In genomic region chr3:177517906-177518305, GRCh38 we compare ENCODE assay signal across 19 cellular contexts.
"Had no signal": no experiment of that assay in that cellular context is flagged by ENCODE, and none has a peak within 500 bp of the region (broad histone marks: within the 10 kb centered on the region; RNA-seq: fewer than 3 reads in every experiment).

No MANE protein-coding gene starts in this region.

- H3K36me3 Mint-ChIP-seq: naive thymus-derived CD8-positive, alpha-beta T cell had no signal

- H3K27ac ChIP-seq: colonic mucosa, foreskin keratinocyte, left ventricle myocardium inferior, lower lobe of right lung, pancreas had no signal

- H3K9me3 ChIP-seq: colonic mucosa, left ventricle myocardium inferior, lower lobe of right lung, pancreas had no signal

- H3K4me3 Mint-ChIP-seq: naive thymus-derived CD8-positive, alpha-beta T cell; neural crest cell had no signal

- DNase-seq: cerebellar nuclear complex; colonic mucosa; dermis blood vessel endothelial cell; foreskin keratinocyte; head of caudate nucleus; kidney; left cardiac atrium; left ventricle myocardium inferior; lower lobe of right lung; naive thymus-derived CD8-positive, alpha-beta T cell; occipital lobe; pancreas; right cardiac atrium; small intestine; stimulated activated CD4-positive, alpha-beta T cell treated with anti-CD3 and anti-CD28 coated beads, Interleukin-12 subunit alpha, Interleukin-12 subunit beta, amount 100 ng/mL, for 4 hours; stimulated activated naive CD4-positive, alpha-beta T cell treated with Interleukin-2 at 50 U/mL for 16 hours had no signal

- H3K36me3 ChIP-seq: colonic mucosa, left ventricle myocardium inferior, lower lobe of right lung, pancreas had no signal

- H3K9me3 Mint-ChIP-seq: naive thymus-derived CD8-positive, alpha-beta T cell; neural crest cell had no signal

- H3K4me1 ChIP-seq: colonic mucosa, foreskin keratinocyte had no signal

- ATAC-seq: foreskin keratinocyte; left cardiac atrium; lower lobe of right lung; naive thymus-derived CD8-positive, alpha-beta T cell; pancreas; right cardiac atrium had no signal

- H3K27ac Mint-ChIP-seq: progenitor cell of endocrine pancreas had no signal

- H3K27me3 Mint-ChIP-seq: naive thymus-derived CD8-positive, alpha-beta T cell; progenitor cell of endocrine pancreas had no signal

- H3K27me3 ChIP-seq: colonic mucosa, foreskin keratinocyte, hepatocyte, pancreas had no signal

- H3K4me1 Mint-ChIP-seq: neural crest cell had no signal

- H3K4me3 ChIP-seq: colonic mucosa, hepatocyte, left ventricle myocardium inferior, lower lobe of right lung, pancreas had no signal
